Comparison of ENCODE assay signal across 1 cellular context in the genomic region with DNA sequence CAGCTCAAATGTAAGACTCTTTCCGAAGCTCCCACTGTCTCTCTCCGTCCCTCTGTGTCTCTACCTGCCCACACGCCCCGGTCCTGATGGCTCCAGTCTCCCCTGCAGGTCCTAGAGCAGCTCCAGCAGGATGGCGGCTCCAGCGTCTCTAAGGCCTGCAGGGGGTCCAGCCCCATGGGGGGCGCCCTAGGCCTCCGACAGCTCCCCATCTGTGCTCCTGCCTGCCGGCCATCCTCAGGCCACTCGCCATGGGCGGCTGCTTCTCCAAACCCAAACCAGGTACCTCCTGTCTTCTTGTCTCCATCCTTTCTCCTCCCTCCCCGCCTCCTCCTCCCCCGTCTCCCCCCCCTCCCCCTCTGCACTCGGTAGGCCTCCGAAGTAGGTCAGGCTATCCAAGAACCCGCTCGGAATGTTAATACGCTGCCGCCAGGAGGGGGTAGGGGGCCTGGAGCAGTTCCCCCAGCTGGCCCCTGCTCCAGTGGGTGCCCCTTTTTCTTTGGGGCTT.
A peak's percentile ranks its signal among the peaks of the same experiment; 100 is the strongest.
TF ChIP-seq lines count a peak whose summit lies in the region.

No MANE protein-coding gene starts in this region.

TF ChIP-seq in HepG2, 621 proteins besides CTCF, POLR2A, EP300 and RAD21:
- TF ChIP-seq ZNF30 (CRISPR knock-in tag; IDR thresholded peaks at IDR 0.05), result no peak
- TF ChIP-seq, protein P1, sequence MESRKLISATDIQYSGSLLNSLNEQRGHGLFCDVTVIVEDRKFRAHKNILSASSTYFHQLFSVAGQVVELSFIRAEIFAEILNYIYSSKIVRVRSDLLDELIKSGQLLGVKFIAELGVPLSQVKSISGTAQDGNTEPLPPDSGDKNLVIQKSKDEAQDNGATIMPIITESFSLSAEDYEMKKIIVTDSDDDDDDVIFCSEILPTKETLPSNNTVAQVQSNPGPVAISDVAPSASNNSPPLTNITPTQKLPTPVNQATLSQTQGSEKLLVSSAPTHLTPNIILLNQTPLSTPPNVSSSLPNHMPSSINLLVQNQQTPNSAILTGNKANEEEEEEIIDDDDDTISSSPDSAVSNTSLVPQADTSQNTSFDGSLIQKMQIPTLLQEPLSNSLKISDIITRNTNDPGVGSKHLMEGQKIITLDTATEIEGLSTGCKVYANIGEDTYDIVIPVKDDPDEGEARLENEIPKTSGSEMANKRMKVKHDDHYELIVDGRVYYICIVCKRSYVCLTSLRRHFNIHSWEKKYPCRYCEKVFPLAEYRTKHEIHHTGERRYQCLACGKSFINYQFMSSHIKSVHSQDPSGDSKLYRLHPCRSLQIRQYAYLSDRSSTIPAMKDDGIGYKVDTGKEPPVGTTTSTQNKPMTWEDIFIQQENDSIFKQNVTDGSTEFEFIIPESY (CRISPR knock-in tag; IDR thresholded peaks at IDR 0.05), result 0 out of 2 replicates have a peak, but pooled peaks have one; percentile 31
